ENCODE assay signal across 8 cellular contexts in genomic region chr15:29268706-29269484, GRCh38. TPM values are rescaled to one million over a fixed set of nuclear protein-coding genes. Genes with fewer than 3 reads are reported as not detected.
A peak's percentile ranks its signal among the peaks of the same experiment; 100 is the strongest.
DNase-seq lines count a peak whose midpoint lies in the region; ATAC-seq and TF ChIP-seq lines count a peak whose summit lies in the region.

No MANE protein-coding gene starts in this region.

- H3K4me1 ChIP-seq in sigmoid colon, result peaks cover 0 to 34% (median 22%) of the 10 kb centered on the region in 4 donors

- TF ChIP-seq EP300 in sigmoid colon (IDR thresholded peaks at IDR 0.05), result no peak

- TF ChIP-seq POLR2A in sigmoid colon (IDR thresholded peaks at IDR 0.05), result no peak

- ATAC-seq in GM19035 (IDR thresholded peaks at IDR 0.05; ENCODE audit: unreplicated experiment) (peak; percentile 33), HG03354 (IDR thresholded peaks at IDR 0.05; ENCODE audit: poor library complexity, severe bottlenecking, unreplicated experiment) (peak; percentile 29)

- 4 to 8% methylated on average over 35 of the region's 35 CpGs for WGBS in sigmoid colon, 2 donors

- intact Hi-C loops in sigmoid colon (cut with DNase I), result loop anchor here (1.0 to 5.0 kb wide), 4 partner anchors 80 to 303 kb away; a partner anchor contains a TSS

- H3K27ac ChIP-seq in angular gyrus (ENCODE audit: low read depth, low read length), result peak overlapping the region; percentile 70
- H3K27ac ChIP-seq in sigmoid colon, result peak overlapping the region; percentile 88 to 94 (median 92)

- no peak for TF ChIP-seq CTCF in AG09309 (IDR thresholded peaks at IDR 0.05; ENCODE audit: control insufficient read depth, insufficient read depth, low read depth, low read length, missing control alignments)
- TF ChIP-seq CTCF in sigmoid colon (IDR thresholded peaks at IDR 0.05), result no peak

- H3K4me3 ChIP-seq in AG09309 (ENCODE audit: control insufficient read depth, low read depth, low read length) (peak overlapping the region; percentile 86), sigmoid colon (peak overlapping the region; percentile 71 to 92 (median 76))

- DNase-seq in AG09309 (ENCODE audit: low read depth) (no peak), SW480 (ENCODE audit: low spot score) (peak; percentile 34), hippocampal formation (lab: John Stamatoyannopoulos, UW) (peak; percentile 53 to 64), sigmoid colon (peak; percentile 80), COR-L47 (lab: John Stamatoyannopoulos, UW) (no peak)

- H3K27me3 ChIP-seq in sigmoid colon, result no peaks in the 10 kb centered on the region

- no peaks in the 10 kb centered on the region for H3K36me3 ChIP-seq in sigmoid colon

- H3K9me3 ChIP-seq in sigmoid colon, result no peaks in the 10 kb centered on the region

RNA-seq across cellular contexts. Expression of gene NSMCE3, which starts 0.7 kb away (rescaled TPM):
- total RNA-seq in sigmoid colon, result 10 to 100 TPM in 3 of 4 donors, 1 to 10 TPM in 1; 7.8 to 12.8 (median 10.3) TPM
- 1 to 10 TPM; 1.2 to 4.4 (median 1.8) TPM for polyA plus RNA-seq in sigmoid colon

Comparison
In these comparisons a context has a peak if more than half of its experiments do, and no peak if none do; other contexts are left out.
1. DNase-seq: peak in SW480 (single experiment), hippocampal formation (2 of 2) and sigmoid colon (single experiment); none in AG09309 (single experiment) and COR-L47 (single experiment).